9 cellular contexts compared by ENCODE assay signal in the genomic region with DNA sequence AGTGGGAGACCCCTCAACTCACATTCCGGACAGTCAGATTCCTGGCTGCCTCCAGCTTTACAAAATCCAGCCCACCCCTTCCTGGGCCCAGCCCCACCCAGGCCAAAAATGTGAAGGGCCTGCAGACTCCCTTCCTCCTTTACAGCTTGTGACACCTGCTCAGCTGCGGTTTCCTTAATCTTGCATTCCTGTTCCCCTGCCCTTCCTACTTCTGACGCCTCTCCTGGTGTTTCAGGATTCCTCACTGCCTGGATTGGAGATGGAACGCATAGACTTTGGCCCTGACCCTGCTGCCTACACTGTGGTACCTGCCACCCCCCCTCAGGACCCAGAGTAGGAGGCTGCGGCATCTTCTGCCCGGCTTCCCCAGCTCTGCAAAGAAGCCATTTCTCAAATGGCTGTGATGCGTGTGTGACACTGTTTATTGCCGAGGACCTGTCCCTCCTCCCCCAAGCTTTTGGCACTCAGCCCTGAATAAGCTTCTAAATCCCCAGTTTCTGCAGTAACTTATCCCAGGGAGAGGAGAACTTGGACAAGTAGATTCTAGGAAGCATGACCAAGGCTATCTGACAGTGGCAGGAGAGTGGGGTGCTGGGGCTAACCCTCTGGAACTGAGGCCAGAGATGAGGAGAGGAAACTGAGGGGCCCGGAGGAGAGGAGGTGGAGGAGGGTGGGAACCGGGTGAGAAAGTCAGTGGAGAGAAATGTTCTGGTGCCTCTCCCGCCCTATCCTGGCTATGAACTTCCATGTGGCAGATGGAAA. TPM values are rescaled to one million over a fixed set of nuclear protein-coding genes. Genes with fewer than 3 reads are reported as not detected.
DNase-seq lines count a peak whose midpoint lies in the region; ATAC-seq and TF ChIP-seq lines count a peak whose summit lies in the region.
"Had no signal": no experiment of that assay in that cellular context is flagged by ENCODE, and none has a peak within 500 bp of the region (broad histone marks: within the 10 kb centered on the region; RNA-seq: fewer than 3 reads in every experiment).

No MANE protein-coding gene starts in this region.

- TF ChIP-seq EP300 in SK-N-SH (IDR thresholded peaks at IDR 0.05; ENCODE audit: borderline replicate concordance in 1 of 2, low read depth in 1 of 2, low read length in 1 of 2) = no peak

- H3K79me2 ChIP-seq in SK-N-SH (ENCODE audit: insufficient read depth) = no peaks in the 10 kb centered on the region

- H2AFZ ChIP-seq in SK-N-SH (ENCODE audit: low read depth) = no peak overlapping the region

- peak overlapping the region; percentile 46; the same call in 1 of the 2 replicates for H3K4me2 ChIP-seq in SK-N-SH

- H3K4me3 ChIP-seq in SK-N-SH (ENCODE audit: low read depth in 2 of 2, low read length in 1 of 2) (no peak overlapping the region), body of pancreas (no peak overlapping the region), testis (no peak overlapping the region), psoas muscle (no peak overlapping the region)

- H3K27ac ChIP-seq in SK-N-SH (ENCODE audit: low read depth in 2 of 2, low read length in 1 of 2) (peak overlapping the region; percentile 87 to 97; a peak in 3 of 4 replicates), body of pancreas (peak overlapping the region in 3 of 4 donors; percentile 55 to 59 (median 59)), testis (peak overlapping the region in 1 of 2 donors; percentile 39), psoas muscle (no peak overlapping the region)

- ATAC-seq in SK-N-SH treated with all-trans-retinoic acid at 6 μM for 48 hours (no peak), body of pancreas (no peak), psoas muscle (no peak), GM19452 (IDR thresholded peaks at IDR 0.05; ENCODE audit: unreplicated experiment) (no peak)

- H3K9ac ChIP-seq in SK-N-SH = no peak overlapping the region

- H3K9me3 ChIP-seq in SK-N-SH = no peaks in the 10 kb centered on the region
- H3K9me3 ChIP-seq in body of pancreas = no peaks in the 10 kb centered on the region
- no peaks in the 10 kb centered on the region for H3K9me3 ChIP-seq in testis
- H3K9me3 ChIP-seq in psoas muscle = no peaks in the 10 kb centered on the region

- H3K4me1 ChIP-seq in SK-N-SH (ENCODE audit: control insufficient read depth in 1 of 2, insufficient read depth in 2 of 2, low read depth in 1 of 2, low read length in 1 of 2) = peaks cover 40 to 59% of the 10 kb centered on the region in 2 experiments
- H3K4me1 ChIP-seq in body of pancreas = peaks cover 29% of the 10 kb centered on the region
- H3K4me1 ChIP-seq in testis = peaks cover 38% of the 10 kb centered on the region
- peaks cover 17% of the 10 kb centered on the region for H3K4me1 ChIP-seq in psoas muscle

- TF ChIP-seq CTCF in SK-N-SH (IDR thresholded peaks at IDR 0.05) (no peak), body of pancreas (IDR thresholded peaks at IDR 0.05) (no peak), testis (IDR thresholded peaks at IDR 0.05) (no peak), psoas muscle (IDR thresholded peaks at IDR 0.05) (no peak)

- H3F3A ChIP-seq in SK-N-SH (replicated peaks; ENCODE audit: insufficient read depth) = peaks cover 21% of the 10 kb centered on the region

- DNase-seq in SK-N-SH (no peak), body of pancreas (no peak), iPS-NIHi7 (ENCODE audit: extremely low spot score) (peak; percentile 9), testis (peak; percentile 53), psoas muscle (no peak), NCI-H146 (lab: John Stamatoyannopoulos, UW) (no peak)

- no peaks in the 10 kb centered on the region for H3K36me3 ChIP-seq in SK-N-SH (replicated peaks in 1 of 2; ENCODE audit: control insufficient read depth in 1 of 2, insufficient read depth in 2 of 2, low read length in 1 of 2)
- H3K36me3 ChIP-seq in body of pancreas (replicated peaks in 1 of 2; ENCODE audit: insufficient read depth in 1 of 2, low read depth in 2 of 2) = no peaks in the 10 kb centered on the region
- H3K36me3 ChIP-seq in testis (ENCODE audit: low read depth, missing control alignments) = no peaks in the 10 kb centered on the region
- no peaks in the 10 kb centered on the region for H3K36me3 ChIP-seq in psoas muscle (ENCODE audit: insufficient read depth in 1 of 2, low read depth in 1 of 2)

- WGBS in SK-N-SH (ENCODE audit: low lambda C conversion rate) = 67% methylated on average over 11 of the region's 11 CpGs
- WGBS in body of pancreas, 2 donors = 48 to 58% methylated on average over 10 to 11 of the region's 11 CpGs
- 47 to 59% methylated on average over 6 to 11 of the region's 11 CpGs for WGBS in testis, 2 donors
- WGBS in psoas muscle, 3 donors = 39 to 52% (median 43%) methylated on average over 11 of the region's 11 CpGs

- intact Hi-C loops in body of pancreas (cut with DNase I) = no loop called here
- intact Hi-C loops in testis (cut with DNase I; ENCODE audit: low total_unique reads) = loop anchor here (10.0 kb wide), 2 partner anchors 87 to 197 kb away; partner anchors contain the start of gene AQP2
- intact Hi-C loops in psoas muscle (cut with DNase I) = loop anchor here in 1 of 2 donors (5.0 kb wide), 3 partner anchors 80 to 190 kb away; partner anchors contain the start of gene ASIC1

- no peaks in the 10 kb centered on the region for H3K9me2 ChIP-seq in SK-N-SH

- no peak for TF ChIP-seq POLR2A in body of pancreas (IDR thresholded peaks at IDR 0.05)
- TF ChIP-seq POLR2A in testis (IDR thresholded peaks at IDR 0.05) = no peak

- CTCF ChIA-PET in SK-N-SH (lab: Yijun Ruan, JAX) = interaction anchor here (0.7 to 14.1 kb wide), 57 partner anchors 9 to 305 kb away, joined by 3 to 312 read pairs (median 5); partner anchors contain the start of genes AQP5, AQP6, ASIC1 and COX14

- no peak for TF ChIP-seq RAD21 in SK-N-SH (IDR thresholded peaks at IDR 0.05; ENCODE audit: low read length)

- POLR2A ChIA-PET in SK-N-SH (lab: Yijun Ruan, JAX) = interaction anchor here (0.8 to 1.5 kb wide), 5 partner anchors 25 to 116 kb away, joined by 3 to 4 read pairs (median 3); partner anchors contain the start of gene BCDIN3D

- H3K27me3 ChIP-seq in SK-N-SH (ENCODE audit: insufficient read depth) = no peaks in the 10 kb centered on the region
- no peaks in the 10 kb centered on the region for H3K27me3 ChIP-seq in body of pancreas
- H3K27me3 ChIP-seq in testis = no peaks in the 10 kb centered on the region
- no peaks in the 10 kb centered on the region for H3K27me3 ChIP-seq in psoas muscle (ENCODE audit: insufficient read depth in 3 of 3, low read length in 2 of 3)

- H4K20me1 ChIP-seq in SK-N-SH (ENCODE audit: insufficient read depth) = no peaks in the 10 kb centered on the region

TF ChIP-seq in SK-N-SH, 30 proteins besides CTCF, POLR2A, EP300 and RAD21:
- TF ChIP-seq FOXJ3 (CRISPR knock-in tag; IDR thresholded peaks at IDR 0.05) = no peak
- no peak for TF ChIP-seq POLR2AphosphoS5 (IDR thresholded peaks at IDR 0.05; ENCODE audit: low read depth, low read length)
- TF ChIP-seq RFX5 (IDR thresholded peaks at IDR 0.05; ENCODE audit: low read length) = no peak
- TF ChIP-seq MEF2A (IDR thresholded peaks at IDR 0.05; ENCODE audit: borderline replicate concordance, low read depth) = no peak
- TF ChIP-seq GATA2 (CRISPR knock-in tag; IDR thresholded peaks at IDR 0.05) = no peak
- TF ChIP-seq TEAD4 (IDR thresholded peaks at IDR 0.05; ENCODE audit: borderline replicate concordance, insufficient read depth) = no peak

TF ChIP-seq in SK-N-SH treated with all-trans-retinoic acid at 6 μM for 48 hours, 23 proteins besides CTCF, POLR2A, EP300 and RAD21:
- TF ChIP-seq ZNF8 (CRISPR knock-in tag; IDR thresholded peaks at IDR 0.05) = no peak
- TF ChIP-seq SNAI2 (CRISPR knock-in tag; IDR thresholded peaks at IDR 0.05) = no peak
TF ChIP-seq in SK-N-SH treated with all-trans-retinoic acid at 6 μM for 48 hours: peak in this region for 0.

RNA-seq across cellular contexts. Expression of gene BCDIN3D, which starts 24.9 kb away (rescaled TPM):
- polyA plus RNA-seq in SK-N-SH (2012; rRNA removed) = 2.3 and 3.8 TPM in 2 replicates
- polyA plus RNA-seq in SK-N-SH (2012; cell fraction: cytosol; rRNA removed) = 2.9 and 3.3 TPM in 2 replicates
- polyA plus RNA-seq in SK-N-SH (2012; cell fraction: nucleus; rRNA removed) = 1.6 and 2.7 TPM in 2 replicates
- total RNA-seq in body of pancreas = 1 to 10 TPM; 1.3 to 3.6 TPM
- 1 to 10 TPM; 5.1 to 5.8 TPM for total RNA-seq in testis
- 4.9 TPM for polyA plus RNA-seq in testis (ENCODE audit: insufficient read depth, low read depth, low replicate concordance)
- total RNA-seq in psoas muscle = 1 to 10 TPM; 1.6 to 3.5 (median 3.3) TPM
- 1 to 10 TPM; 1.8 to 9.0 (median 3.1) TPM for polyA plus RNA-seq in psoas muscle

RNA-seq across cellular contexts. Expression of gene FAIM2, which starts 35.9 kb away (rescaled TPM):
- polyA plus RNA-seq in SK-N-SH (2012; rRNA removed) (6.3 and 11.3 TPM in 2 replicates), testis (ENCODE audit: insufficient read depth, low read depth, low replicate concordance) (67.5 TPM), psoas muscle (under 1 TPM in 2 of 3 donors, not detected in 1; 0.57 to 0.70 TPM)
- 4.6 and 6.9 TPM in 2 replicates for polyA plus RNA-seq in SK-N-SH (2012; cell fraction: cytosol; rRNA removed)
- 3.7 and 4.8 TPM in 2 replicates for polyA plus RNA-seq in SK-N-SH (2012; cell fraction: nucleus; rRNA removed)
- total RNA-seq in body of pancreas (1 to 10 TPM; 1.0 to 4.9 TPM), testis (10 to 100 TPM; 14.6 to 15.3 TPM), psoas muscle (1 to 10 TPM in 1 of 4 donors, under 1 TPM in 2, not detected in 1; 0.22 to 1.1 (median 0.58) TPM)
- total RNA-seq: glomerular endothelial cell had no signal

RNA-seq across cellular contexts. Expression of gene NCKAP5L, which starts 39.5 kb away (rescaled TPM):
- polyA plus RNA-seq in SK-N-SH (2012; rRNA removed) = 8.7 and 8.9 TPM in 2 replicates
- 2.3 and 4.2 TPM in 2 replicates for polyA plus RNA-seq in SK-N-SH (2012; cell fraction: cytosol; rRNA removed)
- 31.2 and 32.9 TPM in 2 replicates for polyA plus RNA-seq in SK-N-SH (2012; cell fraction: nucleus; rRNA removed)
- 10 to 100 TPM; 10.1 to 13.2 TPM for total RNA-seq in body of pancreas
- total RNA-seq in testis = 10 to 100 TPM; 63.5 to 79.7 TPM
- polyA plus RNA-seq in testis (ENCODE audit: insufficient read depth, low read depth, low replicate concordance) = 22.0 TPM
- total RNA-seq in psoas muscle = 10 to 100 TPM; 11.7 to 16.5 (median 12.8) TPM
- 1 to 10 TPM; 6.8 to 7.8 (median 7.1) TPM for polyA plus RNA-seq in psoas muscle

Comparison
In these comparisons a context has a peak if more than half of its experiments do, and no peak if none do; other contexts are left out.
1. DNase-seq: peak in iPS-NIHi7 (single experiment) and testis (single experiment); none in SK-N-SH (single experiment), body of pancreas (0 of 4), psoas muscle (0 of 2) and NCI-H146 (single experiment).